ENCODE assay signal across 26 cellular contexts in the genomic region with DNA sequence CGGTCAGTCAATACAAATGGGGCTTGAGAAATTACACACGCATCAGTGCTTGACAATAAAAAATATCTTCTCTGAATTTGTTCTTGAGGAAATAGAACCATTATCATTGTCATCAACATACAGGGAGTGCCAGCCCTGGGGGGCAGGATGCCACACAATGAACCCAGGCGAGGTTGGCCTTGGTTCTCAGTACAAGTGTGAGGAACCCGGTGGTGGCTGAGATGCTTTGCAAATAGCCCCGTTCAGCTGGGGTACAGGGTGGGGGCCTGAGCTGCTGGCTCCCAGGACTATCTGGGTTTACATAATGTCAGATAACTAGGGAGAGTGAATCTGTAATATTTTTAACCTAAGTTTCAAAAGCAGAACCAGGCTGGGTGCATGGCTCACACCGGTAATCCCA.
DNase-seq lines count a peak whose midpoint lies in the region; ATAC-seq and TF ChIP-seq lines count a peak whose summit lies in the region.
"Had no signal": no experiment of that assay in that cellular context is flagged by ENCODE, and none has a peak within 500 bp of the region (broad histone marks: within the 10 kb centered on the region; RNA-seq: fewer than 3 reads in every experiment).

No MANE protein-coding gene starts in this region.

- H2BK120ac ChIP-seq in H9 (ENCODE audit: low read depth, low read length, poor library complexity, severe bottlenecking) = no peak overlapping the region

- no peak overlapping the region for H3K27ac Mint-ChIP-seq in H9
- no peak overlapping the region for H3K27ac Mint-ChIP-seq in chondrocyte (ENCODE audit: unreplicated experiment)
- H3K27ac Mint-ChIP-seq: B cell; CD4-positive, alpha-beta T cell; CD8-positive, alpha-beta T cell had no signal

- H4K91ac ChIP-seq in H9 (ENCODE audit: insufficient read length, low read depth, low read length) = no peak overlapping the region

- peak; percentile 25 for DNase-seq in H9
- DNase-seq in chondrocyte (ENCODE audit: low spot score) = peak; percentile 52
- DNase-seq in lower lobe of right lung = peak; percentile 19
- DNase-seq in sigmoid colon = peak; percentile 21
- no peak for DNase-seq in NCI-H1694 treated with DMSO at 0.1 percent for 48 hours (lab: John Stamatoyannopoulos, UW)
- DNase-seq in Right ventricle myocardium superior = no peak
- no peak for DNase-seq in DMS 273 (lab: John Stamatoyannopoulos, UW; ENCODE audit: unreplicated experiment)
- DNase-seq in central memory CD4-positive, alpha-beta T cell = no peak
- DNase-seq: AML-193; Caco-2; Calu3; CD4-positive, alpha-beta T cell; CD8-positive, alpha-beta T cell; DMS 273 treated with DMSO at 0.1 percent for 48 hours; DMS153; DMS53; DMS79; DND-41; EL; GDM1 had no signal

- no CpG with 5 or more reads among the region's 6 CpGs for WGBS in H9 (ENCODE audit: extremely low coverage, insufficient read length, low lambda C conversion rate)
- 76 to 83% methylated on average over 6 of the region's 6 CpGs for WGBS in sigmoid colon, 2 donors

- no peaks in the 10 kb centered on the region for H3K79me2 ChIP-seq in H9 (ENCODE audit: insufficient read depth, low read length)

- no peak overlapping the region for H2BK20ac ChIP-seq in H9 (ENCODE audit: low read depth, low read length, poor library complexity, severe bottlenecking)

- no peaks in the 10 kb centered on the region for H4K20me1 ChIP-seq in H9 (ENCODE audit: control insufficient read depth, insufficient read depth, insufficient read length)
- H4K20me1 ChIP-seq: BLaER1 treated with 17β-estradiol and CSF1 and Interleukin-3, amounts not matched to agents 10 nM and 100 nM had no signal

- no peaks in the 10 kb centered on the region for H3K4me1 ChIP-seq in H9 (ENCODE audit: insufficient read depth, low read length)
- H3K4me1 ChIP-seq in lower lobe of right lung = peaks cover 2% of the 10 kb centered on the region
- H3K4me1 ChIP-seq in sigmoid colon = peaks cover 0 to 2% (median 1%) of the 10 kb centered on the region in 4 donors
- H3K4me1 ChIP-seq: Caco-2 had no signal

- intact Hi-C loops in lower lobe of right lung (cut with DNase I) = loop anchor here (10.0 kb wide), 1 partner anchor 290 kb away; no protein-coding TSS in a partner anchor
- intact Hi-C loops in sigmoid colon (cut with DNase I) = no loop called here
- intact Hi-C loops in Right ventricle myocardium superior (cut with DNase I) = no loop called here

- H3K36me3 Mint-ChIP-seq in H9 (ENCODE audit: insufficient read depth in 1 of 3, low read depth in 3 of 3) = peaks cover 0 to 40% (median 7%) of the 10 kb centered on the region in 3 experiments; a peak in 4 of 7 replicates
- H3K36me3 Mint-ChIP-seq in chondrocyte (ENCODE audit: low read depth) = peaks cover 10% of the 10 kb centered on the region

- no peak overlapping the region for H4K8ac ChIP-seq in H9 (replicated peaks; ENCODE audit: insufficient read length, low read depth, low read length)

- H3K14ac ChIP-seq in H9 (ENCODE audit: insufficient read depth, low read length) = no peak overlapping the region

- no peak overlapping the region for H3K4ac ChIP-seq in H9 (ENCODE audit: low read depth, low read length)

- H3K27me3 ChIP-seq in H9 (ENCODE audit: insufficient read depth, low read length) (no peaks in the 10 kb centered on the region), lower lobe of right lung (ENCODE audit: low read depth) (no peaks in the 10 kb centered on the region), sigmoid colon (peaks cover 0 to 3% (median 0%) of the 10 kb centered on the region in 3 donors)
- H3K27me3 ChIP-seq: BLaER1 treated with 17β-estradiol and CSF1 and Interleukin-3, amounts not matched to agents 10 nM and 100 nM had no signal

- no peak overlapping the region for H3T11ph ChIP-seq in H9 (ENCODE audit: low read length)

- H3K27ac ChIP-seq in H9 (ENCODE audit: insufficient read length, low read depth, low read length) (no peak overlapping the region), lower lobe of right lung (no peak overlapping the region), sigmoid colon (no peak overlapping the region)
- H3K27ac ChIP-seq: 22Rv1; A549; BLaER1 treated with 17β-estradiol and CSF1 and Interleukin-3, amounts not matched to agents 10 nM and 100 nM; C4-2B had no signal

- TF ChIP-seq EP300 in sigmoid colon (IDR thresholded peaks at IDR 0.05) = no peak

- TF ChIP-seq CTCF in H9 (conservative IDR thresholded peaks at IDR 0.05) (no peak), chondrocyte (IDR thresholded peaks at IDR 0.05) (no peak), lower lobe of right lung (IDR thresholded peaks at IDR 0.05) (no peak), sigmoid colon (IDR thresholded peaks at IDR 0.05) (no peak)

- no peaks in the 10 kb centered on the region for H3K9me3 ChIP-seq in H9 (ENCODE audit: control insufficient read depth, low read depth, low read length)
- H3K9me3 ChIP-seq in lower lobe of right lung = no peaks in the 10 kb centered on the region
- no peaks in the 10 kb centered on the region for H3K9me3 ChIP-seq in sigmoid colon
- H3K9me3 ChIP-seq: A549; BLaER1 treated with 17β-estradiol and CSF1 and Interleukin-3, amounts not matched to agents 10 nM and 100 nM; Caco-2 had no signal

- H3K23ac ChIP-seq in H9 (ENCODE audit: insufficient read length, low read depth, low read length) = no peak overlapping the region

- no peak overlapping the region for H2BK15ac ChIP-seq in H9 (ENCODE audit: low read depth, low read length)

- no peak overlapping the region for H3K9ac ChIP-seq in H9 (ENCODE audit: extremely low read depth, insufficient read length, low read length)
- H3K9ac ChIP-seq: BLaER1 treated with 17β-estradiol and CSF1 and Interleukin-3, amounts not matched to agents 10 nM and 100 nM had no signal

- H3K79me1 ChIP-seq in H9 (ENCODE audit: insufficient read depth, low read depth, low read length, poor library complexity, severe bottlenecking) = no peaks in the 10 kb centered on the region

- H2BK5ac ChIP-seq in H9 (ENCODE audit: insufficient read length, low read length) = no peak overlapping the region

- H3K27me3 Mint-ChIP-seq in H9 (ENCODE audit: low read depth) = no peaks in the 10 kb centered on the region
- H3K27me3 Mint-ChIP-seq in chondrocyte (ENCODE audit: low read depth) = no peaks in the 10 kb centered on the region
- H3K27me3 Mint-ChIP-seq: CD4-positive, alpha-beta T cell had no signal

- H3K4me1 Mint-ChIP-seq in H9 = peaks cover 4% of the 10 kb centered on the region in 2 experiments
- peaks cover 3% of the 10 kb centered on the region for H3K4me1 Mint-ChIP-seq in chondrocyte (ENCODE audit: low read depth)

- no peaks in the 10 kb centered on the region for H3K9me3 Mint-ChIP-seq in H9
- no peaks in the 10 kb centered on the region for H3K9me3 Mint-ChIP-seq in chondrocyte (ENCODE audit: low read depth)
- H3K9me3 Mint-ChIP-seq: CD4-positive, alpha-beta T cell; CD8-positive, alpha-beta T cell had no signal

- H4K5ac ChIP-seq in H9 (ENCODE audit: insufficient read length, low read depth, low read length) = no peak overlapping the region

- no peak overlapping the region for H2BK12ac ChIP-seq in H9 (ENCODE audit: insufficient read length, low read depth, low read length)

- no peak for TF ChIP-seq POLR2A in sigmoid colon (IDR thresholded peaks at IDR 0.05)

- H3K4me3 ChIP-seq in lower lobe of right lung = no peak overlapping the region
- H3K4me3 ChIP-seq in sigmoid colon = no peak overlapping the region
- H3K4me3 ChIP-seq: A549; BLaER1 treated with 17β-estradiol and CSF1 and Interleukin-3, amounts not matched to agents 10 nM and 100 nM; GM12878 had no signal

- no peak overlapping the region for H3K4me2 ChIP-seq in H9 (ENCODE audit: insufficient read depth, insufficient read length, low read length)
- H3K4me2 ChIP-seq: A549; BLaER1 treated with 17β-estradiol and CSF1 and Interleukin-3, amounts not matched to agents 10 nM and 100 nM had no signal

- H3K23me2 ChIP-seq in H9 (ENCODE audit: insufficient read length, low read depth, low read length, poor library complexity, severe bottlenecking) = no peaks in the 10 kb centered on the region

- no peak overlapping the region for H2AK5ac ChIP-seq in H9 (ENCODE audit: insufficient read length, low read length)

- no peak overlapping the region for H3K56ac ChIP-seq in H9 (ENCODE audit: insufficient read length, low read depth, low read length)

- H2AFZ ChIP-seq in H9 (ENCODE audit: low read length) = no peak overlapping the region

- no peak for ATAC-seq in lower lobe of right lung
- ATAC-seq in Right ventricle myocardium superior (ENCODE audit: poor library complexity) = no peak
- ATAC-seq: A549; CD8-positive, alpha-beta T cell; GM12878 had no signal

- H3K18ac ChIP-seq in H9 (ENCODE audit: insufficient read length, low read depth, low read length) = no peak overlapping the region

- H3K4me3 Mint-ChIP-seq in H9 (no peak overlapping the region; a peak in 1 of 5 replicates), chondrocyte (ENCODE audit: unreplicated experiment) (no peak overlapping the region)
- H3K4me3 Mint-ChIP-seq: B cell; CD4-positive, alpha-beta T cell; CD8-positive, alpha-beta T cell had no signal

- H3K36me3 ChIP-seq in lower lobe of right lung (no peaks in the 10 kb centered on the region), sigmoid colon (no peaks in the 10 kb centered on the region)

Comparison
In these comparisons a context has a peak if more than half of its experiments do, and no peak if none do; other contexts are left out.
1. DNase-seq: peak in H9 (single experiment), chondrocyte (single experiment), lower lobe of right lung (single experiment) and sigmoid colon (single experiment); none in NCI-H1694 treated with DMSO at 0.1 percent for 48 hours (single experiment), Right ventricle myocardium superior (single experiment), DMS 273 (single experiment) and central memory CD4-positive, alpha-beta T cell (single experiment).